16 cellular contexts compared by ENCODE assay signal in genomic region chr11:106063009-106063408, GRCh38. TPM values are rescaled to one million over a fixed set of nuclear protein-coding genes. Genes with fewer than 3 reads are reported as not detected.
A peak's percentile ranks its signal among the peaks of the same experiment; 100 is the strongest.
DNase-seq lines count a peak whose midpoint lies in the region; ATAC-seq, FAIRE-seq and TF ChIP-seq lines count a peak whose summit lies in the region.
"Had no signal": no experiment of that assay in that cellular context is flagged by ENCODE, and none has a peak within 500 bp of the region (broad histone marks: within the 10 kb centered on the region; RNA-seq: fewer than 3 reads in every experiment).

No MANE protein-coding gene starts in this region.

- SMC1A ChIA-PET in GM12878 (lab: Charles Lee; ENCODE audit: uncharacterized antibody, unreplicated experiment), result interaction anchor here (0.8 to 2.4 kb wide), 4 partner anchors 11 to 18 kb away, joined by 3 to 9 read pairs (median 6); partner anchors contain the start of genes AASDHPPT and KBTBD3

- no TSS peak for BruUV-seq in GM12878 (replicated peaks; lab: Mats Ljungman, UMichigan)

- TF ChIP-seq CTCF in GM12878 (IDR thresholded peaks at IDR 0.05 in 2 of 3, conservative IDR thresholded peaks at IDR 0.05 in 1 of 3; ENCODE audit: control insufficient read depth in 2 of 3, extremely low read depth in 1 of 3, insufficient read depth in 1 of 3, low read depth in 3 of 3, low read length in 3 of 3), result no peak

- RAD21 ChIA-PET in GM12878 (lab: Charles Lee; ENCODE audit: unreplicated experiment), result no interaction called here

- ATAC-seq in GM21825 (IDR thresholded peaks at IDR 0.05; ENCODE audit: unreplicated experiment), result peak; percentile 50
- peak; percentile 69 for ATAC-seq in HG03342 (IDR thresholded peaks at IDR 0.05; ENCODE audit: unreplicated experiment)
- ATAC-seq in GM12878, result peak; percentile 89
- no peak; the same call in 2 of the 3 replicates for ATAC-seq in SK-N-SH treated with all-trans-retinoic acid at 6 μM for 48 hours
- ATAC-seq: gastroesophageal sphincter had no signal

- no peak for TF ChIP-seq POLR2A in GM12878 (IDR thresholded peaks at IDR 0.05; ENCODE audit: low read depth, low read length)

- no peaks in the 10 kb centered on the region for H3K79me2 ChIP-seq in GM12878 (ENCODE audit: control insufficient read depth, insufficient read depth, low read length)

- H3K4me3 ChIP-seq in GM12878, result no peak overlapping the region
- H3K4me3 ChIP-seq: gastroesophageal sphincter, thyroid gland had no signal

- DNase-seq in NOMO-1 treated with DMSO at 0.1 percent for 48 hours (lab: John Stamatoyannopoulos, UW; ENCODE audit: unreplicated experiment), result peak; percentile 28
- no peak for DNase-seq in NOMO-1 treated with dmso at 0.1 percent for 144 hours (lab: John Stamatoyannopoulos, UW; ENCODE audit: unreplicated experiment)
- DNase-seq in GM12878 (ENCODE audit: low read depth, low spot score), result no peak
- DNase-seq in NCI-H1436 (lab: John Stamatoyannopoulos, UW), result no peak
- no peak for DNase-seq in KG1 (lab: John Stamatoyannopoulos, UW)
- DNase-seq: CD4-positive, alpha-beta T cell; EL; immature natural killer cell; NCI-H146; SHP77; thyroid gland had no signal

- in situ Hi-C loops in GM12878 (cut with MboI), result no loop called here

- FAIRE-seq in GM12878 (lab: Jason Lieb, UNC), result no peak

- CTCF ChIA-PET in GM12878 (lab: Yijun Ruan, JAX), result interaction anchor here (0.8 kb wide), 1 partner anchor 18 kb away, joined by 3 read pairs; no protein-coding TSS in a partner anchor

- H3K9ac ChIP-seq in GM12878 (ENCODE audit: control insufficient read depth, insufficient read depth, low read length), result no peak overlapping the region

- H3K4me2 ChIP-seq in GM12878 (ENCODE audit: control insufficient read depth, insufficient read depth), result no peak overlapping the region

- H4K20me1 ChIP-seq in GM12878 (ENCODE audit: control insufficient read depth, insufficient read depth), result no peaks in the 10 kb centered on the region

- no peak for TF ChIP-seq RAD21 in GM12878 (IDR thresholded peaks at IDR 0.05; ENCODE audit: insufficient read depth, low read depth, low read length)

- TF ChIP-seq EP300 in GM12878 (IDR thresholded peaks at IDR 0.05; ENCODE audit: borderline replicate concordance in 1 of 2, control insufficient read depth in 1 of 2, low read depth in 2 of 2, low read length in 2 of 2), result no peak

- no peaks in the 10 kb centered on the region for H3K27me3 ChIP-seq in GM12878 (replicated peaks in 1 of 2; ENCODE audit: control insufficient read depth in 2 of 2, insufficient read depth in 2 of 2, low read length in 1 of 2)
- H3K27me3 ChIP-seq: gastroesophageal sphincter, thyroid gland had no signal

- no peak overlapping the region for H2AFZ ChIP-seq in GM12878 (ENCODE audit: control insufficient read depth, low read depth, low read length)

- peaks cover 7% of the 10 kb centered on the region; the same call in 1 of the 2 replicates for H3K4me1 ChIP-seq in GM12878 (ENCODE audit: control insufficient read depth, insufficient read depth, low read length)
- H3K4me1 ChIP-seq: gastroesophageal sphincter, thyroid gland had no signal

- H3K27ac ChIP-seq in GM12878 (ENCODE audit: control insufficient read depth, insufficient read depth), result no peak overlapping the region
- H3K27ac ChIP-seq: 22Rv1, gastroesophageal sphincter, thyroid gland had no signal

- no peaks in the 10 kb centered on the region for H3K36me3 ChIP-seq in GM12878 (ENCODE audit: control insufficient read depth in 2 of 2, insufficient read depth in 2 of 2, low read length in 1 of 2)
- H3K36me3 ChIP-seq: thyroid gland had no signal

- POLR2A ChIA-PET in GM12878 (lab: Charles Lee), result no interaction called here

- no peaks in the 10 kb centered on the region; the same call in 2 of the 3 replicates for H3K9me3 ChIP-seq in GM12878 (replicated peaks; ENCODE audit: control insufficient read depth, insufficient read depth, low read length)
- H3K9me3 ChIP-seq: gastroesophageal sphincter, thyroid gland had no signal

- intact Hi-C loops in GM12878 (cut with micrococcal nuclease; ENCODE audit: unreplicated experiment), result no loop called here

TF ChIP-seq in GM12878, 131 proteins besides CTCF, POLR2A, EP300 and RAD21:
- TF ChIP-seq SRF (IDR thresholded peaks at IDR 0.05; ENCODE audit: low read depth in 2 of 2, low read length in 2 of 2) (peak in 1 of 2 experiments; percentile 82; a peak in 2 of 4 replicates), ASH2L (IDR thresholded peaks at IDR 0.05; ENCODE audit: borderline replicate concordance, low read depth) (no peak)
TF ChIP-seq in GM12878: peak in this region for 1.

TF ChIP-seq in SK-N-SH treated with all-trans-retinoic acid at 6 μM for 48 hours, 23 proteins besides CTCF, POLR2A, EP300 and RAD21 (continues in another document):
- no peak for TF ChIP-seq ARNTL (CRISPR knock-in tag; IDR thresholded peaks at IDR 0.05; ENCODE audit: borderline replicate concordance, low read depth)
- no peak for TF ChIP-seq SNAI2 (CRISPR knock-in tag; IDR thresholded peaks at IDR 0.05)
- no peak for TF ChIP-seq PPARA (CRISPR knock-in tag; IDR thresholded peaks at IDR 0.05; ENCODE audit: borderline replicate concordance)
- TF ChIP-seq BACH2 (CRISPR knock-in tag; IDR thresholded peaks at IDR 0.05; ENCODE audit: borderline replicate concordance), result no peak
- TF ChIP-seq CSDC2 (CRISPR knock-in tag; IDR thresholded peaks at IDR 0.05), result no peak
- TF ChIP-seq ZFP3 (CRISPR knock-in tag; IDR thresholded peaks at IDR 0.05), result no peak

RNA-seq across cellular contexts. Expression of gene KBTBD3, which starts 14.1 kb away (rescaled TPM):
- total RNA-seq in GM12878 (2013; cell fraction: nucleolus; rRNA removed), result 33.0 and 33.8 TPM in 2 replicates
- total RNA-seq in GM12878 (2014; rRNA removed), result 5.1 and 6.0 TPM in 2 replicates
- total RNA-seq in GM12878 (2014; rRNA removed; fragmentation: Illumina TruSeq; extraction: Trizol), result 3.8 and 7.0 TPM in 2 replicates
- 3.9 and 5.3 TPM in 2 replicates for total RNA-seq in GM12878 (2021)
- 1.2 TPM for polyA plus RNA-seq in GM12878 (2011; ENCODE audit: low read depth)
- 10.6 and 11.6 TPM in 2 replicates for polyA plus RNA-seq in GM12878 (2011; rRNA removed)
- 1.4 TPM in 2 replicates for polyA plus RNA-seq in GM12878 (2011; cell fraction: cytosol; rRNA removed)
- 3.4 and 3.8 TPM in 2 replicates for polyA plus RNA-seq in GM12878 (2011; cell fraction: nucleus; rRNA removed)
- polyA plus RNA-seq in GM12878 (2012), result 3.5 and 3.6 TPM in 2 replicates
- 2.0 and 9.9 TPM in 2 replicates for polyA plus RNA-seq in GM12878 (2014; fragmentation: Illumina TruSeq; extraction: Trizol)
- 10 to 100 TPM; 15.4 to 18.1 TPM for polyA plus RNA-seq in GM12878 (2014; fragmentation: Nextera tagmentation; extraction: Ambion mirVana)
- 1.9 and 7.5 TPM in 2 replicates for polyA plus RNA-seq in GM12878 (2014; rRNA removed)
- 10 to 100 TPM; 14.0 to 16.6 TPM for polyA plus RNA-seq in GM12878 (2016; fragmentation: Nextera tagmentation; extraction: Ambion mirVana)
- polyA minus RNA-seq in GM12878 (2011; rRNA and poly(A)+ RNA removed), result 6.0 and 6.7 TPM in 2 replicates
- polyA minus RNA-seq in GM12878 (2011; cell fraction: cytosol; rRNA and poly(A)+ RNA removed), result 2.8 TPM in 1 of 2 replicates, not detected in the other
- 13.7 and 15.1 TPM in 2 replicates for polyA minus RNA-seq in GM12878 (2011; cell fraction: nucleus; rRNA and poly(A)+ RNA removed)

RNA-seq across cellular contexts. Expression of gene AASDHPPT, which starts 14.5 kb away (rescaled TPM):
- 30.6 and 33.6 TPM in 2 replicates for total RNA-seq in GM12878 (2013; cell fraction: nucleolus; rRNA removed)
- 59.4 and 64.9 TPM in 2 replicates for total RNA-seq in GM12878 (2014; rRNA removed)
- total RNA-seq in GM12878 (2014; rRNA removed; fragmentation: Illumina TruSeq; extraction: Trizol), result 44.0 and 47.1 TPM in 2 replicates
- 45.4 and 47.2 TPM in 2 replicates for total RNA-seq in GM12878 (2021)
- 9.3 TPM for polyA plus RNA-seq in GM12878 (2011; ENCODE audit: low read depth)
- polyA plus RNA-seq in GM12878 (2011; rRNA removed), result 47.1 and 69.5 TPM in 2 replicates
- 18.0 and 27.4 TPM in 2 replicates for polyA plus RNA-seq in GM12878 (2011; cell fraction: cytosol; rRNA removed)
- polyA plus RNA-seq in GM12878 (2011; cell fraction: nucleus; rRNA removed), result 18.2 and 22.5 TPM in 2 replicates
- 20.7 and 24.5 TPM in 2 replicates for polyA plus RNA-seq in GM12878 (2012)
- polyA plus RNA-seq in GM12878 (2014; fragmentation: Illumina TruSeq; extraction: Trizol), result 46.2 and 51.0 TPM in 2 replicates
- 10 to 100 TPM; 53.8 to 87.8 TPM for polyA plus RNA-seq in GM12878 (2014; fragmentation: Nextera tagmentation; extraction: Ambion mirVana)
- 35.0 and 37.3 TPM in 2 replicates for polyA plus RNA-seq in GM12878 (2014; rRNA removed)
- 10 to 100 TPM; 86.2 to 92.6 TPM for polyA plus RNA-seq in GM12878 (2016; fragmentation: Nextera tagmentation; extraction: Ambion mirVana)
- 21.7 and 28.2 TPM in 2 replicates for polyA minus RNA-seq in GM12878 (2011; rRNA and poly(A)+ RNA removed)
- polyA minus RNA-seq in GM12878 (2011; cell fraction: cytosol; rRNA and poly(A)+ RNA removed), result 15.2 and 19.4 TPM in 2 replicates
- 27.0 and 46.8 TPM in 2 replicates for polyA minus RNA-seq in GM12878 (2011; cell fraction: nucleus; rRNA and poly(A)+ RNA removed)

RNA-seq across cellular contexts. Expression of gene MSANTD4, which starts 41.0 kb away (rescaled TPM):
- 40.4 and 42.3 TPM in 2 replicates for total RNA-seq in GM12878 (2013; cell fraction: nucleolus; rRNA removed)
- total RNA-seq in GM12878 (2014; rRNA removed), result 18.1 and 22.9 TPM in 2 replicates
- total RNA-seq in GM12878 (2014; rRNA removed; fragmentation: Illumina TruSeq; extraction: Trizol), result 23.9 and 26.7 TPM in 2 replicates
- 17.2 and 18.0 TPM in 2 replicates for total RNA-seq in GM12878 (2021)
- 5.6 TPM for polyA plus RNA-seq in GM12878 (2011; ENCODE audit: low read depth)
- polyA plus RNA-seq in GM12878 (2011; rRNA removed), result 17.2 and 23.6 TPM in 2 replicates
- polyA plus RNA-seq in GM12878 (2011; cell fraction: cytosol; rRNA removed), result 5.8 and 6.4 TPM in 2 replicates
- polyA plus RNA-seq in GM12878 (2011; cell fraction: nucleus; rRNA removed), result 11.6 and 13.6 TPM in 2 replicates
- 7.4 and 10.8 TPM in 2 replicates for polyA plus RNA-seq in GM12878 (2012)
- polyA plus RNA-seq in GM12878 (2014; fragmentation: Illumina TruSeq; extraction: Trizol), result 22.8 and 30.8 TPM in 2 replicates
- 1 to 10 TPM; 8.7 to 8.8 TPM for polyA plus RNA-seq in GM12878 (2014; fragmentation: Nextera tagmentation; extraction: Ambion mirVana)
- 12.8 and 14.7 TPM in 2 replicates for polyA plus RNA-seq in GM12878 (2014; rRNA removed)
- polyA plus RNA-seq in GM12878 (2016; fragmentation: Nextera tagmentation; extraction: Ambion mirVana), result 10 to 100 TPM; 14.7 to 14.8 TPM
- polyA minus RNA-seq in GM12878 (2011; rRNA and poly(A)+ RNA removed), result 11.6 and 13.2 TPM in 2 replicates
- 5.2 and 8.0 TPM in 2 replicates for polyA minus RNA-seq in GM12878 (2011; cell fraction: cytosol; rRNA and poly(A)+ RNA removed)
- 16.4 and 20.6 TPM in 2 replicates for polyA minus RNA-seq in GM12878 (2011; cell fraction: nucleus; rRNA and poly(A)+ RNA removed)
